Comparison of ENCODE assay signal across 11 cellular contexts in the genomic region with DNA sequence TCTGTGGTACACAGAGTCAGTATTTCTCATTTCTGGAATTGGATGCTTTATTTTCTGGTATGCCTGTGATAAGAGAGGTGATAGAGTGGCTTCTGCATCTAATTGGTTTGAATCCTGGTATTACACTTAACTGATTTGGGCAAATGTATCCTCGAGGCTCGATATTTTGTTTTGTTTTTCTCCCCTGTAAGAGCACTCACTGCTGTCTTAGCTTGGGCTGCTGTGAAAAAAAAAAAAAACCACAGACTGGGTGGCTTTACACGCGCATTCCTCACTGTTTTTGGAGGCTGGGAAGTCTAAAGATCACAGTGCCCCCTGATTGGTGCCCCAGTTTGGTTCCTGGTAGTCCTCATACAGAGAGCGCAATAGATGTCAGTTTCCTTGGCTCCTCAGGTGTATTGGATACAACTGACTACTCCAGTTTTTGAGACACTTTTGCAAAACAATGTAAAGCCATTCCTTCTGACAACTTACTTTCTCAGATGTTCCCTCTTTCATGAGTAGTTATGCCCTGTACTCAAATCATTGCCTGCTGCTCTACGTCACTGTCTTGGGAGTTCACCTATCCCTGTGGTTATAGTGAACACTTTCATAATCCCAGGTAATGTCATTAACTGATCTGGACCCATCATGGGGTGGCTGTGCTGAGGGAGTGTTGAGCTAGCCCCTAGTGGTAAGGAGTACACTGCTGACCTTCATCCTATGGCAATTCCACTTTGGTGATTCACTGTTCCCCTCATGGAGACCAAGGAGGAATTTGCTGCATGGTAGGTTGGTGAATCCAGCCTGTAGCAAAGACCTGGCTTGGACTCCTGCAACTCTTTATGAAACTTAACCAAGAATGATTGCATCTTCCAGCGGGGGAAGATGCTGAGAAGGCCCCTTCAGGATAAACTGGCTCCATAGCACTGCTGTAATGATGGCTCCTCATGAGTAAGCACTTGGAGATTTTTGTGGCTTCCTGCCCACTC. TPM values are rescaled to one million over a fixed set of nuclear protein-coding genes. Genes with fewer than 3 reads are reported as not detected.
A peak's percentile ranks its signal among the peaks of the same experiment; 100 is the strongest.
DNase-seq lines count a peak whose midpoint lies in the region; ATAC-seq and TF ChIP-seq lines count a peak whose summit lies in the region.
"Had no signal": no experiment of that assay in that cellular context is flagged by ENCODE, and none has a peak within 500 bp of the region (broad histone marks: within the 10 kb centered on the region; RNA-seq: fewer than 3 reads in every experiment).

No MANE protein-coding gene starts in this region.

- no peak overlapping the region for H3K4me3 Mint-ChIP-seq in stimulated activated naive CD8-positive, alpha-beta T cell treated with anti-CD3 and anti-CD28 coated beads, Interleukin-15, Interleukin-2, amounts not matched to agents 100 ng/mL and 50 ng/mL, for 24 hours

- H3K4me3 ChIP-seq in fibroblast of pulmonary artery (replicated peaks; ENCODE audit: low read depth, low read length) = no peak overlapping the region
- H3K4me3 ChIP-seq in tibial nerve = no peak overlapping the region

- 93 to 95% methylated on average over 7 of the region's 7 CpGs for whole genome bisulfite sequencing in tibial nerve, 2 donors

- H3K4me1 ChIP-seq in tibial nerve = peaks cover 0 to 22% (median 17%) of the 10 kb centered on the region in 4 donors

- H3K27ac ChIP-seq in tibial nerve = no peak overlapping the region

- ATAC-seq in stimulated activated naive CD8-positive, alpha-beta T cell treated with anti-CD3 and anti-CD28 coated beads, Interleukin-15, Interleukin-2, amounts not matched to agents 100 U/mL and 50 U/mL, for 24 hours = no peak
- ATAC-seq in GM18868 (IDR thresholded peaks at IDR 0.05; ENCODE audit: unreplicated experiment) = no peak

- no peaks in the 10 kb centered on the region for H3K9me3 ChIP-seq in tibial nerve

- H3K36me3 ChIP-seq in tibial nerve = peaks cover 0 to 47% (median 8%) of the 10 kb centered on the region in 3 donors

- H3K27ac Mint-ChIP-seq in stimulated activated naive CD8-positive, alpha-beta T cell treated with anti-CD3 and anti-CD28 coated beads, Interleukin-15, Interleukin-2, amounts not matched to agents 100 ng/mL and 50 ng/mL, for 24 hours = peak overlapping the region; percentile 8

- peaks cover 62% of the 10 kb centered on the region for H3K36me3 Mint-ChIP-seq in stimulated activated naive CD8-positive, alpha-beta T cell treated with anti-CD3 and anti-CD28 coated beads, Interleukin-15, Interleukin-2, amounts not matched to agents 100 ng/mL and 50 ng/mL, for 24 hours (ENCODE audit: low read depth)

- peaks cover 33% of the 10 kb centered on the region for H3K4me1 Mint-ChIP-seq in stimulated activated naive CD8-positive, alpha-beta T cell treated with anti-CD3 and anti-CD28 coated beads, Interleukin-15, Interleukin-2, amounts not matched to agents 100 ng/mL and 50 ng/mL, for 24 hours (ENCODE audit: low read depth)

- TF ChIP-seq CTCF in fibroblast of pulmonary artery (IDR thresholded peaks at IDR 0.05; ENCODE audit: low read length, missing control alignments) (peak; percentile 4), tibial nerve (IDR thresholded peaks at IDR 0.05) (no peak)

- no peak for TF ChIP-seq POLR2A in tibial nerve (IDR thresholded peaks at IDR 0.05)

- no peak for DNase-seq in stimulated activated naive CD8-positive, alpha-beta T cell treated with anti-CD3 and anti-CD28 coated beads, Interleukin-15, Interleukin-2, amounts not matched to agents 100 U/mL and 50 U/mL, for 24 hours
- peak; percentile 42 for DNase-seq in SW480 (ENCODE audit: low spot score)
- peak; percentile 41 for DNase-seq in fibroblast of pulmonary artery (ENCODE audit: low read depth)
- DNase-seq in NCI-H146 treated with DMSO at 0.1 percent for 48 hours (lab: John Stamatoyannopoulos, UW; ENCODE audit: unreplicated experiment) = no peak
- DNase-seq in NCI-H1930 (lab: John Stamatoyannopoulos, UW) = no peak
- DNase-seq in tibial nerve (ENCODE audit: low spot score in 2 of 2) = no peak
- DNase-seq: activated CD8-positive, alpha-beta memory T cell treated with anti-CD3 and anti-CD28 coated beads, Interleukin-2, amount 50 U/mL, for 4 hours; GDM1; NCI-H2107 had no signal

- H3K27me3 ChIP-seq in tibial nerve = no peaks in the 10 kb centered on the region

- H3K27me3 Mint-ChIP-seq in stimulated activated naive CD8-positive, alpha-beta T cell treated with anti-CD3 and anti-CD28 coated beads, Interleukin-15, Interleukin-2, amounts not matched to agents 100 ng/mL and 50 ng/mL, for 24 hours = no peaks in the 10 kb centered on the region

- no peaks in the 10 kb centered on the region for H3K9me3 Mint-ChIP-seq in stimulated activated naive CD8-positive, alpha-beta T cell treated with anti-CD3 and anti-CD28 coated beads, Interleukin-15, Interleukin-2, amounts not matched to agents 100 ng/mL and 50 ng/mL, for 24 hours

- TF ChIP-seq EP300 in tibial nerve (IDR thresholded peaks at IDR 0.05) = no peak

RNA-seq across cellular contexts. Expression of a gene that starts 3.5 kb away (rescaled TPM):
- 10 to 100 TPM in 3 of 4 donors, 1 to 10 TPM in 1; 8.1 to 20.6 (median 17.1) TPM for total RNA-seq in tibial nerve

RNA-seq across cellular contexts. Expression of a gene that starts 31.0 kb away (rescaled TPM):
- 10 to 100 TPM; 69.3 to 81.4 (median 78.0) TPM for total RNA-seq in tibial nerve

RNA-seq across cellular contexts. Expression of a gene that starts 31.1 kb away (rescaled TPM):
- 100 to 1,000 TPM in 2 of 4 donors, 10 to 100 TPM in 2; 81.0 to 106 (median 102) TPM for total RNA-seq in tibial nerve

RNA-seq across cellular contexts. Expression of a gene that starts 32.0 kb away (rescaled TPM):
- 10 to 100 TPM; 38.0 to 85.2 (median 74.1) TPM for total RNA-seq in tibial nerve

RNA-seq across cellular contexts. Expression of a gene that starts 41.8 kb away (rescaled TPM):
- total RNA-seq in tibial nerve = 1 to 10 TPM in 1 of 4 donors, not detected in 3; 1.1 TPM

Comparison
In these comparisons a context has a peak if more than half of its experiments do, and no peak if none do; other contexts are left out.
1. DNase-seq: peak in SW480 (single experiment) and fibroblast of pulmonary artery (single experiment); none in stimulated activated naive CD8-positive, alpha-beta T cell treated with anti-CD3 and anti-CD28 coated beads, Interleukin-15, Interleukin-2, amounts not matched to agents 100 U/mL and 50 U/mL, for 24 hours (single experiment), NCI-H146 treated with DMSO at 0.1 percent for 48 hours (single experiment), NCI-H1930 (0 of 2) and tibial nerve (0 of 2).